ENCODE assay signal across 9 cellular contexts in the genomic region with DNA sequence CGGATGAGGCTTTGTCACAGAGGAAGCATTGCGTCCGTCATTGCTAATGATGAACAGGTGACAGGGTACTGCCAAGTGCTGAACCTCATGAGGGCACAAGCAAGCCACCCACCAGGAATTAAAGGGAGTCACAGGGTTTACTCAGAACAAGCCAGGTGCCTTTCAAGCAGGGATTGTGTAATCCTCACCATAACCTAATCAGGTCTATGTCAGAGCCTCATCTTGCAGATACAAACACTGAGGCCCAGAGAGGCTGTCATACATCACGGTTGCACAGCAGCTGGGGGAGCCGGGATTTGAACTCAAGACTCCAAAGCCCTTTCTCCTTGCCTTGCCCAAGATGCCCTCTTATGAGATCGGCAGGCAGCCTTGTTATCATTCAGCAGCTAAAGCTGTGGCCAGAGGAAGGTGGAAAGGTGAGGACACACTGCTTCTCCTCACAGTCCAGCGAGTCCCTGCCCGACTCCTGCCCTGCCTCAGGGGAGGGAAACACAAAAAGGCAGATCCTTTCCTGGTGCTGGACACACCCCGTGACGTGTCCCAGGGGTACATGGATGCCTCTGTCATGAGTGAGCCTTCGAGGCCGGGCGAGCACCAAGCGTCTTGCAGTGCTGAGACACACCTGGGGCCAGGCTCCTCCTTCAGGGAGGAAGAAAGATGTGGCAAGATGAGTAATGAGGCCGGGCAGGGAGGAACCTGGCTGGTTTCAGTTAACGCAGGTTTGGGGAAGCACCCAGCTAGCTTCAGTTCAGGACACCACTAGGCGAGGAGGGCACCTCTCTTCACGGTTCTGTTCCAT.
DNase-seq lines count a peak whose midpoint lies in the region; ATAC-seq, FAIRE-seq and TF ChIP-seq lines count a peak whose summit lies in the region.
"Had no signal": no experiment of that assay in that cellular context is flagged by ENCODE, and none has a peak within 500 bp of the region (broad histone marks: within the 10 kb centered on the region; RNA-seq: fewer than 3 reads in every experiment).

No MANE protein-coding gene starts in this region.

- H3K4me3 ChIP-seq in CD4-positive, CD25-positive, alpha-beta regulatory T cell (ENCODE audit: low read depth, low read length), result no peak overlapping the region
- H3K4me3 ChIP-seq in coronary artery, result no peak overlapping the region
- H3K4me3 ChIP-seq: lung had no signal

- H3K27me3 Mint-ChIP-seq in CD4-positive, CD25-positive, alpha-beta regulatory T cell, result peaks cover 15% of the 10 kb centered on the region

- no peak for TF ChIP-seq CTCF in coronary artery (IDR thresholded peaks at IDR 0.05)

- no peaks in the 10 kb centered on the region for H3K9me3 ChIP-seq in CD4-positive, CD25-positive, alpha-beta regulatory T cell (ENCODE audit: control insufficient read depth in 2 of 2, low read length in 2 of 2)

- no peak for FAIRE-seq in RCC 7860 (lab: Jason Lieb, UNC)

- no peaks in the 10 kb centered on the region for H3K36me3 ChIP-seq in CD4-positive, CD25-positive, alpha-beta regulatory T cell (ENCODE audit: control insufficient read depth, insufficient read depth, low read length)

- peaks cover 0 to 11% (median 10%) of the 10 kb centered on the region in 4 donors for H3K4me1 Mint-ChIP-seq in CD4-positive, CD25-positive, alpha-beta regulatory T cell

- H3K27me3 ChIP-seq in CD4-positive, CD25-positive, alpha-beta regulatory T cell (ENCODE audit: control insufficient read depth, insufficient read depth, low read length), result no peaks in the 10 kb centered on the region

- peaks cover 0 to 1% (median 0%) of the 10 kb centered on the region in 7 donors for H3K9me3 Mint-ChIP-seq in CD4-positive, CD25-positive, alpha-beta regulatory T cell

- no peak overlapping the region for H3K27ac Mint-ChIP-seq in CD4-positive, CD25-positive, alpha-beta regulatory T cell

- DNase-seq in CD4-positive, CD25-positive, alpha-beta regulatory T cell, result peak in 1 of 3 donors; percentile 35
- peak; percentile 26 to 64 for DNase-seq in T47D (ENCODE audit: low read depth in 1 of 2, low spot score in 1 of 2)
- DNase-seq in coronary artery (ENCODE audit: low spot score), result no peak
- DNase-seq in RCC 7860 (ENCODE audit: low spot score), result no peak
- DNase-seq in central memory CD4-positive, alpha-beta T cell, result no peak
- no peak for DNase-seq in COR-L47 (lab: John Stamatoyannopoulos, UW)

- ATAC-seq in CD4-positive, CD25-positive, alpha-beta regulatory T cell (ENCODE audit: low read depth in 2 of 2), result peak; percentile 40 to 43
- ATAC-seq in GM19397 (IDR thresholded peaks at IDR 0.05; ENCODE audit: unreplicated experiment) (peak; percentile 63), HG03432 (IDR thresholded peaks at IDR 0.05; ENCODE audit: unreplicated experiment) (peak; percentile 81)

- no peak overlapping the region for H3K4me3 Mint-ChIP-seq in CD4-positive, CD25-positive, alpha-beta regulatory T cell

- peaks cover 3% of the 10 kb centered on the region for H3K36me3 Mint-ChIP-seq in CD4-positive, CD25-positive, alpha-beta regulatory T cell

- H3K27ac ChIP-seq in CD4-positive, CD25-positive, alpha-beta regulatory T cell (ENCODE audit: insufficient read depth, low read length, poor library complexity, severe bottlenecking), result no peak overlapping the region
- no peak overlapping the region for H3K27ac ChIP-seq in coronary artery

- in situ Hi-C loops in T47D (cut with HindIII; ENCODE audit: low pct_unique_long_range_greater_than_20kb, low sequenced_read_pairs), result no loop called here

- H3K4me1 ChIP-seq in CD4-positive, CD25-positive, alpha-beta regulatory T cell (ENCODE audit: control insufficient read depth, insufficient read depth, low read length, poor library complexity, severe bottlenecking), result no peaks in the 10 kb centered on the region

Comparison
In these comparisons a context has a peak if more than half of its experiments do, and no peak if none do; other contexts are left out.
1. DNase-seq: peak in T47D (2 of 2); none in coronary artery (single experiment), RCC 7860 (single experiment), central memory CD4-positive, alpha-beta T cell (single experiment) and COR-L47 (single experiment).
2. Peak in every context shown above with its lines, with median percentiles within 50 percentile points of each other: ATAC-seq.